9 cellular contexts compared by ENCODE assay signal in genomic region chr9:14441976-14442651, GRCh38.
A peak's percentile ranks its signal among the peaks of the same experiment; 100 is the strongest.
DNase-seq lines count a peak whose midpoint lies in the region; ATAC-seq and TF ChIP-seq lines count a peak whose summit lies in the region.
"Had no signal": no experiment of that assay in that cellular context is flagged by ENCODE, and none has a peak within 500 bp of the region (broad histone marks: within the 10 kb centered on the region; RNA-seq: fewer than 3 reads in every experiment).

No MANE protein-coding gene starts in this region.

- TF ChIP-seq EP300 in neural cell (conservative IDR thresholded peaks at IDR 0.05; ENCODE audit: poor library complexity, severe bottlenecking), result no peak

- TF ChIP-seq CTCF in GM12873 (IDR thresholded peaks at IDR 0.05; ENCODE audit: insufficient read depth, low read depth, low read length, missing control alignments) (peak; percentile 42), WTC11 (IDR thresholded peaks at IDR 0.05) (peak; percentile 40), neural cell (IDR thresholded peaks at IDR 0.05; ENCODE audit: poor library complexity, severe bottlenecking) (peak; percentile 12), colonic mucosa (IDR thresholded peaks at IDR 0.05) (no peak)

- no peaks in the 10 kb centered on the region for H3K36me3 ChIP-seq in neural cell (ENCODE audit: insufficient read depth, low read length)
- H3K36me3 ChIP-seq in colonic mucosa, result no peaks in the 10 kb centered on the region

- intact Hi-C loops in colonic mucosa (cut with DNase I), result no loop called here

- peak; percentile 48 for ATAC-seq in HG03469 (IDR thresholded peaks at IDR 0.05; ENCODE audit: unreplicated experiment)
- ATAC-seq in WTC11, result peak; percentile 99
- no peak for ATAC-seq in stimulated activated naive CD8-positive, alpha-beta T cell treated with anti-CD3 and anti-CD28 coated beads, Interleukin-15, Interleukin-2, amounts not matched to agents 100 U/mL and 50 U/mL, for 24 hours

- no peaks in the 10 kb centered on the region for H4K20me1 ChIP-seq in neural cell (ENCODE audit: insufficient read depth)

- no peak overlapping the region for H3K27ac ChIP-seq in neural cell (ENCODE audit: low read length)
- H3K27ac ChIP-seq in colonic mucosa, result no peak overlapping the region

- no peaks in the 10 kb centered on the region for H3K9me3 ChIP-seq in neural cell (ENCODE audit: low read length)
- H3K9me3 ChIP-seq in colonic mucosa, result no peaks in the 10 kb centered on the region

- H3K4me1 Mint-ChIP-seq in WTC11, result peaks cover 10% of the 10 kb centered on the region

- no peak overlapping the region for H3K4me2 ChIP-seq in neural cell (ENCODE audit: low read length)

- H3F3A ChIP-seq in neural cell (ENCODE audit: insufficient read depth, low read length, poor library complexity, severe bottlenecking), result no peaks in the 10 kb centered on the region

- no peaks in the 10 kb centered on the region for H3K36me3 Mint-ChIP-seq in WTC11

- no peak overlapping the region for H3K4me3 Mint-ChIP-seq in WTC11

- no peak overlapping the region for H3K9ac ChIP-seq in neural cell (ENCODE audit: low read length)
- no peak overlapping the region for H3K9ac ChIP-seq in colonic mucosa (ENCODE audit: low read depth in 2 of 2, low read length in 2 of 2)

- CTCF ChIA-PET in WTC11 (lab: Charles Lee), result interaction anchor here (0.5 to 3.2 kb wide), 35 partner anchors 8 to 1408 kb away, joined by 3 to 25 read pairs (median 4); partner anchors contain the start of gene CER1

- H3K9me3 Mint-ChIP-seq in WTC11, result no peaks in the 10 kb centered on the region

- H3K4me1 ChIP-seq in colonic mucosa, result no peaks in the 10 kb centered on the region

- H3K27me3 Mint-ChIP-seq in WTC11 (ENCODE audit: low read depth), result no peaks in the 10 kb centered on the region

- POLR2A ChIA-PET in WTC11 (lab: Charles Lee), result interaction anchor here (0.6 kb wide), 1 partner anchor 19 kb away, joined by 5 read pairs; no protein-coding TSS in a partner anchor

- H3K27me3 ChIP-seq in neural cell (ENCODE audit: insufficient read depth, low read depth, low read length) (no peaks in the 10 kb centered on the region), colonic mucosa (no peaks in the 10 kb centered on the region)

- H2AFZ ChIP-seq in neural cell (ENCODE audit: low read depth, low read length), result no peak overlapping the region

- DNase-seq in WTC11 (ENCODE audit: low spot score) (peak; percentile 65), colonic mucosa (no peak), NOMO-1 treated with DMSO at 0.1 percent for 48 hours (lab: John Stamatoyannopoulos, UW; ENCODE audit: unreplicated experiment) (no peak)
- DNase-seq in stimulated activated naive CD8-positive, alpha-beta T cell treated with anti-CD3 and anti-CD28 coated beads, Interleukin-15, Interleukin-2, amounts not matched to agents 100 U/mL and 50 U/mL, for 24 hours, result no peak
- DNase-seq: activated CD8-positive, alpha-beta memory T cell treated with anti-CD3 and anti-CD28 coated beads, Interleukin-2, amount 50 U/mL, for 48 hours; mesenchymal stem cell had no signal

- no peaks in the 10 kb centered on the region for H3K9me2 ChIP-seq in neural cell (ENCODE audit: insufficient read depth, low read length)

- H3K4me3 ChIP-seq in neural cell (ENCODE audit: low read length) (no peak overlapping the region), colonic mucosa (no peak overlapping the region)

- no peak overlapping the region for H3K27ac Mint-ChIP-seq in WTC11

- no peak for TF ChIP-seq RAD21 in neural cell (conservative IDR thresholded peaks at IDR 0.05)

- no peaks in the 10 kb centered on the region for H3K79me2 ChIP-seq in neural cell (replicated peaks; ENCODE audit: insufficient read depth, low read length)

TF ChIP-seq in WTC11, 78 proteins besides CTCF, POLR2A, EP300 and RAD21 (continues in another document):
- TF ChIP-seq ELF4 (CRISPR knock-in tag; IDR thresholded peaks at IDR 0.05; ENCODE audit: low read depth) (no peak), CREB1 (CRISPR knock-in tag; IDR thresholded peaks at IDR 0.05) (no peak), RELA (CRISPR knock-in tag; IDR thresholded peaks at IDR 0.05; ENCODE audit: borderline replicate concordance) (no peak), HMGXB4 (CRISPR knock-in tag; IDR thresholded peaks at IDR 0.05) (no peak), SP1 (CRISPR knock-in tag; conservative IDR thresholded peaks at IDR 0.05) (no peak)

TF ChIP-seq in neural cell, 6 proteins besides CTCF, POLR2A, EP300 and RAD21:
- TF ChIP-seq MXI1 (conservative IDR thresholded peaks at IDR 0.05; ENCODE audit: poor library complexity, severe bottlenecking) (no peak), SMC3 (conservative IDR thresholded peaks at IDR 0.05; ENCODE audit: poor library complexity) (no peak), TAF1 (IDR thresholded peaks at IDR 0.05; ENCODE audit: low read depth) (no peak), EZH2 (IDR thresholded peaks at IDR 0.05; ENCODE audit: borderline replicate concordance, insufficient read depth, low read length, poor library complexity, severe bottlenecking) (no peak), REST (IDR thresholded peaks at IDR 0.05; ENCODE audit: borderline replicate concordance) (no peak), POLR2AphosphoS5 (IDR thresholded peaks at IDR 0.05) (no peak)
